Comparison of ENCODE assay signal across 26 cellular contexts in the genomic region with DNA sequence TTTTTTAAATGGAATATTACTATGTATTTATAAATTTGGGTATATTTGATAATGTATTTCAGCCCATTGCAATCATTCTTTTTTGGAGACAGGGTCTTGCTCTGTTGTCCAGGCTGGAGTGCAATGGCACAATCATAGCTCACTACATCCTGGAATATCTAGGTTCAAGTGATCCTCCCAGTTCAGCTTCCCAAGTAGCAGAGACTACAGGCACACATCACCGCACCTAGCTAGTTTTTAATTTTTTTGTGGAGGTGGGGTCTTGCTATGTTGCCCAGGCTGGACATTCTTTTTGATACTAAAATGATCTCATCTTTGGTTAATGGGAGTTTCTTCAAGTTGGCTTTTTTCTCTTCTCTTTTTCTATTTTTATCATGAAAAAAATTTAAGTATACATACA.
DNase-seq lines count a peak whose midpoint lies in the region; ATAC-seq, FAIRE-seq and TF ChIP-seq lines count a peak whose summit lies in the region.
"Had no signal": no experiment of that assay in that cellular context is flagged by ENCODE, and none has a peak within 500 bp of the region (broad histone marks: within the 10 kb centered on the region; RNA-seq: fewer than 3 reads in every experiment).

No MANE protein-coding gene starts in this region.

- H3K4me1 Mint-ChIP-seq in WTC11 = peaks cover 13% of the 10 kb centered on the region
- no peaks in the 10 kb centered on the region for H3K4me1 Mint-ChIP-seq in activated CD8-positive, alpha-beta T cell treated with anti-CD3 and anti-CD28 coated beads for 36 hours (ENCODE audit: low read depth)
- H3K4me1 Mint-ChIP-seq: CD4-positive, alpha-beta memory T cell; CD4-positive, CD25-positive, alpha-beta regulatory T cell; CD8-positive, alpha-beta memory T cell had no signal

- H3K36me3 ChIP-seq in HEK293 (ENCODE audit: control insufficient read depth in 2 of 2, insufficient read depth in 1 of 2, low read length in 2 of 2) (no peaks in the 10 kb centered on the region), H1 (ENCODE audit: control insufficient read depth in 2 of 4, insufficient read depth in 4 of 4, low read length in 3 of 4) (no peaks in the 10 kb centered on the region)
- H3K36me3 ChIP-seq: BE2C, BLaER1 had no signal

- no peak for TF ChIP-seq RAD21 in H1 (IDR thresholded peaks at IDR 0.05 in 1 of 2, conservative IDR thresholded peaks at IDR 0.05 in 1 of 2; ENCODE audit: low read depth in 2 of 2, low read length in 2 of 2)

- no peak overlapping the region for H4K91ac ChIP-seq in H1 (replicated peaks; ENCODE audit: insufficient read length, low read length)

- no peaks in the 10 kb centered on the region; a peak in 1 of 7 replicates for H3K27me3 ChIP-seq in H1 (replicated peaks in 1 of 4; ENCODE audit: control insufficient read depth in 3 of 4, extremely low read depth in 1 of 4, insufficient read depth in 3 of 4, low read length in 3 of 4)
- H3K27me3 ChIP-seq: BE2C, BLaER1 had no signal

- intact Hi-C loops in activated CD8-positive, alpha-beta T cell treated with anti-CD3 and anti-CD28 coated beads for 36 hours (cut with micrococcal nuclease) = no loop called here

- TF ChIP-seq POLR2A in H1 (IDR thresholded peaks at IDR 0.05; ENCODE audit: control extremely low read depth in 1 of 2, low read depth in 2 of 2, low read length in 2 of 2) = no peak

- no peak for TF ChIP-seq CTCF in HEK293 (tag by site-specific recombination; IDR thresholded peaks at IDR 0.05)
- TF ChIP-seq CTCF in WTC11 (IDR thresholded peaks at IDR 0.05) = no peak
- TF ChIP-seq CTCF in H1 (IDR thresholded peaks at IDR 0.05; ENCODE audit: control extremely low read depth in 1 of 3, insufficient read depth in 1 of 3, low read depth in 1 of 3, low read length in 3 of 3) = no peak
- TF ChIP-seq CTCF in activated CD8-positive, alpha-beta T cell treated with anti-CD3 and anti-CD28 coated beads for 36 hours (IDR thresholded peaks at IDR 0.05) = no peak

- no peak overlapping the region for H3K4ac ChIP-seq in H1 (replicated peaks; ENCODE audit: insufficient read length, low read depth, low read length)

- no peak overlapping the region for H2BK20ac ChIP-seq in H1 (ENCODE audit: low read length)

- H3K36me3 Mint-ChIP-seq in WTC11 = 0 out of 2 replicates have a peak, but pooled peaks cover 3% of the 10 kb centered on the region
- H3K36me3 Mint-ChIP-seq in activated CD8-positive, alpha-beta T cell treated with anti-CD3 and anti-CD28 coated beads for 36 hours (ENCODE audit: low read depth) = no peaks in the 10 kb centered on the region
- H3K36me3 Mint-ChIP-seq: CD14-positive monocyte; CD4-positive, alpha-beta memory T cell; CD4-positive, CD25-positive, alpha-beta regulatory T cell; CD8-positive, alpha-beta memory T cell had no signal

- no peak overlapping the region for H2AFZ ChIP-seq in H1 (ENCODE audit: low read length)

- no peak overlapping the region for H3K4me2 ChIP-seq in H1 (ENCODE audit: insufficient read depth in 1 of 2, low read depth in 2 of 2, low read length in 2 of 2)
- H3K4me2 ChIP-seq: BLaER1 had no signal

- no peak overlapping the region for H2BK15ac ChIP-seq in H1 (ENCODE audit: low read length)

- H2BK5ac ChIP-seq in H1 (ENCODE audit: low read depth, low read length) = no peak overlapping the region

- no peaks in the 10 kb centered on the region for H3K79me1 ChIP-seq in H1 (ENCODE audit: low read depth, low read length)

- H3K27ac ChIP-seq in HEK293 (ENCODE audit: extremely low read depth, low read depth, low read length) (no peak overlapping the region), H1 (ENCODE audit: low read depth, low read length) (no peak overlapping the region)
- H3K27ac ChIP-seq: BLaER1 had no signal

- no peak for ATAC-seq in WTC11
- ATAC-seq in activated CD8-positive, alpha-beta T cell treated with anti-CD3 and anti-CD28 coated beads for 36 hours = no peak
- ATAC-seq: GM12878 had no signal

- H4K8ac ChIP-seq in H1 (ENCODE audit: extremely low read depth, insufficient read depth, low read length) = no peak overlapping the region

- H3K14ac ChIP-seq in H1 (ENCODE audit: insufficient read length) = no peak overlapping the region

- DNase-seq in WTC11 (ENCODE audit: low spot score) (no peak), H1 (ENCODE audit: low read depth in 1 of 2, low spot score in 2 of 2) (no peak), NCI-H2196 (lab: John Stamatoyannopoulos, UW; ENCODE audit: unreplicated experiment) (no peak)
- no peak for DNase-seq in activated CD8-positive, alpha-beta T cell treated with anti-CD3 and anti-CD28 coated beads for 36 hours
- DNase-seq: 8988T; ACHN; BE2C; C1 segment of cervical spinal cord; CD4-positive, alpha-beta memory T cell; CD4-positive, CD25-positive, alpha-beta regulatory T cell; CD8-positive, alpha-beta memory T cell; COR-L47; DMS 273 treated with DMSO at 0.1 percent for 48 hours; DMS153; DMS53; DMS79; DND-41; EL; GDM1 had no signal

- H3K4me1 ChIP-seq in HEK293 (ENCODE audit: control insufficient read depth, insufficient read depth, low read length) (no peaks in the 10 kb centered on the region), H1 (replicated peaks in 1 of 4; ENCODE audit: control insufficient read depth in 3 of 4, insufficient read depth in 4 of 4, low read length in 3 of 4) (peaks cover 0 to 3% (median 0%) of the 10 kb centered on the region in 4 experiments; a peak in 1 of 7 replicates)
- H3K4me1 ChIP-seq: BE2C, BLaER1 had no signal

- H3K4me3 Mint-ChIP-seq in WTC11 = no peak overlapping the region
- H3K4me3 Mint-ChIP-seq in activated CD8-positive, alpha-beta T cell treated with anti-CD3 and anti-CD28 coated beads for 36 hours = no peak overlapping the region
- H3K4me3 Mint-ChIP-seq: CD14-positive monocyte; CD4-positive, alpha-beta memory T cell; CD4-positive, CD25-positive, alpha-beta regulatory T cell; CD8-positive, alpha-beta memory T cell had no signal

- no peaks in the 10 kb centered on the region for H3K9me3 ChIP-seq in HEK293 (ENCODE audit: control insufficient read depth, insufficient read depth, low read depth, low read length)
- no peaks in the 10 kb centered on the region for H3K9me3 ChIP-seq in H1 (ENCODE audit: insufficient read depth in 2 of 2, low read depth in 1 of 2, low read length in 1 of 2)
- H3K9me3 ChIP-seq: BE2C, BLaER1 had no signal

- H3K79me2 ChIP-seq in H1 (ENCODE audit: control insufficient read depth in 1 of 2, insufficient read depth in 2 of 2, low read length in 2 of 2) = no peaks in the 10 kb centered on the region

- POLR2A ChIA-PET in HEK293 (lab: Yijun Ruan, JAX) (interaction anchor here (0.9 kb wide), 1 partner anchor 10 kb away, joined by 4 read pairs; no protein-coding TSS in a partner anchor), WTC11 (lab: Charles Lee) (interaction anchor here (0.9 kb wide), 1 partner anchor 114 kb away, joined by 9 read pairs; no protein-coding TSS in a partner anchor), H1 (lab: Charles Lee; ENCODE audit: partially characterized antibody) (interaction anchor here (1.4 kb wide), 1 partner anchor 18 kb away, joined by 3 read pairs; no protein-coding TSS in a partner anchor)
- POLR2A ChIA-PET in activated CD8-positive, alpha-beta T cell treated with anti-CD3 and anti-CD28 coated beads for 36 hours (lab: Charles Lee) = no interaction called here

- no peaks in the 10 kb centered on the region for H4K20me1 ChIP-seq in H1 (replicated peaks in 1 of 2; ENCODE audit: control insufficient read depth in 1 of 2, insufficient read depth in 2 of 2, low read length in 2 of 2)
- H4K20me1 ChIP-seq: BLaER1 had no signal

- H3K27ac Mint-ChIP-seq in WTC11 = no peak overlapping the region
- no peak overlapping the region for H3K27ac Mint-ChIP-seq in activated CD8-positive, alpha-beta T cell treated with anti-CD3 and anti-CD28 coated beads for 36 hours
- H3K27ac Mint-ChIP-seq: CD14-positive monocyte; CD4-positive, alpha-beta memory T cell; CD4-positive, CD25-positive, alpha-beta regulatory T cell; CD8-positive, alpha-beta memory T cell had no signal

- H3K9me3 Mint-ChIP-seq in WTC11 = peaks cover 5% of the 10 kb centered on the region
- no peaks in the 10 kb centered on the region for H3K9me3 Mint-ChIP-seq in activated CD8-positive, alpha-beta T cell treated with anti-CD3 and anti-CD28 coated beads for 36 hours
- H3K9me3 Mint-ChIP-seq: CD8-positive, alpha-beta memory T cell had no signal

- FAIRE-seq in H1 (lab: Jason Lieb, UNC) = no peak
- FAIRE-seq: A204.1, GM12878, GM12892, GM18507 had no signal

- no peak overlapping the region for H4K5ac ChIP-seq in H1 (ENCODE audit: insufficient read length, low read depth, low read length)

- CTCF ChIA-PET in HEK293 (lab: Yijun Ruan, JAX) = interaction anchor here (0.6 to 0.7 kb wide), 3 partner anchors 16 to 172 kb away, joined by 3 to 5 read pairs (median 3); no protein-coding TSS in a partner anchor
- CTCF ChIA-PET in WTC11 (lab: Charles Lee) = interaction anchor here (1.0 kb wide), 1 partner anchor 19 kb away, joined by 3 read pairs; no protein-coding TSS in a partner anchor
- CTCF ChIA-PET in H1 (lab: Charles Lee; ENCODE audit: partially characterized antibody) = no interaction called here
- CTCF ChIA-PET in activated CD8-positive, alpha-beta T cell treated with anti-CD3 and anti-CD28 coated beads for 36 hours (lab: Charles Lee) = no interaction called here

- no peak overlapping the region for H3K56ac ChIP-seq in H1 (replicated peaks; ENCODE audit: insufficient read length, low read depth, low read length)

- no peaks in the 10 kb centered on the region for H3K27me3 Mint-ChIP-seq in WTC11 (ENCODE audit: low read depth)
- peaks cover 10% of the 10 kb centered on the region for H3K27me3 Mint-ChIP-seq in activated CD8-positive, alpha-beta T cell treated with anti-CD3 and anti-CD28 coated beads for 36 hours

- H3K23ac ChIP-seq in H1 (ENCODE audit: insufficient read length) = no peak overlapping the region

- H2AK5ac ChIP-seq in H1 (ENCODE audit: low read depth, low read length) = no peak overlapping the region

- no peak for TF ChIP-seq EP300 in H1 (IDR thresholded peaks at IDR 0.05; ENCODE audit: borderline replicate concordance in 1 of 2, low read depth in 2 of 2, low read length in 2 of 2)

- no peak overlapping the region for H3K9ac ChIP-seq in H1 (replicated peaks in 1 of 4; ENCODE audit: extremely low read depth in 1 of 4, low read depth in 3 of 4, low read length in 3 of 4)
- H3K9ac ChIP-seq: BLaER1 had no signal

- no peak overlapping the region for H3K18ac ChIP-seq in H1 (ENCODE audit: extremely low read depth, low read length)

- H3K23me2 ChIP-seq in H1 (ENCODE audit: low read depth, low read length) = no peaks in the 10 kb centered on the region

- H2BK12ac ChIP-seq in H1 (ENCODE audit: low read depth, low read length) = no peak overlapping the region

- 100% methylated on average over 1 of the region's 1 CpG; no CpG with 5 or more reads in 1 of the 2 experiments for WGBS in H1 (ENCODE audit: extremely low coverage in 1 of 2, insufficient coverage in 1 of 2, insufficient read length in 1 of 2, insufficient replicate concordance in 2 of 2, low coverage in 1 of 2, low lambda C conversion rate in 2 of 2, missing lambda C conversion rate in 1 of 2), 2 experiments

- no peak overlapping the region for H2BK120ac ChIP-seq in H1 (replicated peaks; ENCODE audit: low read depth, low read length)

- H3K4me3 ChIP-seq in HEK293 (ENCODE audit: low read depth, low read length) = no peak overlapping the region
- H3K4me3 ChIP-seq in H1 (ENCODE audit: extremely low read depth in 1 of 4, insufficient read depth in 2 of 4, low read depth in 3 of 4, low read length in 4 of 4) = no peak overlapping the region
- H3K4me3 ChIP-seq: BLaER1, GM12878 had no signal

TF ChIP-seq in H1, 55 proteins besides CTCF, POLR2A, EP300 and RAD21 (continues in another document):
- TF ChIP-seq POLR2AphosphoS5 (IDR thresholded peaks at IDR 0.05; ENCODE audit: low read depth, low read length) = no peak

Comparison
In these comparisons a context has a peak if more than half of its experiments do, and no peak if none do; other contexts are left out.
1. CTCF ChIA-PET loops: an anchor here in HEK293 (0.6 to 0.7 kb wide) and WTC11 (1.0 kb wide); none called in H1 and activated CD8-positive, alpha-beta T cell treated with anti-CD3 and anti-CD28 coated beads for 36 hours.